8 cellular contexts compared by ENCODE assay signal in the genomic region with DNA sequence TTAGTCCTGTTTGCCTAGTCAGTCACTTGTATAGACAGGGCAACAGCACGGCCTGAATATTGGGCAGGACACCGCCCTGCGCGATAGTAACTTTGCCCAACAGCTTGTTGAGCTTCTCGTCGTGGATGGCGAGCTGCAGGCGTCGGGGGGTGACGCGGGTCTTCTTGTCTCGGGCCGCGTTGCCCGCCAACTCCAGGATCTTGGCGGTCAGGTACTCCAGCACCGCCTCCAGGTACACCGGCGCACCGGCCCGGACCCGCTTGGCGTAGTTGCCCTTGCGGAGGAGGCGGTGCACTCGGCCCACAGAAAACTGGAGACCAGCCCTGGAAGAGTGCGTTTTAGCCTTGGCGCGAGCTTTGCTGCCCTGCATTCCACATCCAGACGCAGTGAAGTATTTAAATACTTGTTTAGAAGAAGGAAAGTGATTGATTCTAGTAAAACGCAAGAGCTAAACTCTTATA.
DNase-seq lines count a peak whose midpoint lies in the region; FAIRE-seq and TF ChIP-seq lines count a peak whose summit lies in the region.

No MANE protein-coding gene starts in this region.

- peak overlapping the region in 2 of 3 experiments; percentile 98 to 99; a peak in 5 of 7 replicates for H3K27ac Mint-ChIP-seq in H9

- peak overlapping the region; percentile 54 to 72 for H3K4me3 ChIP-seq in ascending aorta

- no peaks in the 10 kb centered on the region for H3K36me3 ChIP-seq in ascending aorta

- H3K4me2 ChIP-seq in H9 (ENCODE audit: insufficient read depth, insufficient read length, low read length) = peak overlapping the region; percentile 92

- H3K27me3 ChIP-seq in H9 (ENCODE audit: insufficient read depth, low read length) (no peaks in the 10 kb centered on the region), ascending aorta (no peaks in the 10 kb centered on the region)

- H3K79me2 ChIP-seq in H9 (ENCODE audit: insufficient read depth, low read length) = no peaks in the 10 kb centered on the region; the same call in 1 of the 2 replicates

- no peak overlapping the region for H2AFZ ChIP-seq in H9 (ENCODE audit: low read length)

- H3K27ac ChIP-seq in H9 (ENCODE audit: insufficient read length, low read depth, low read length) = peak overlapping the region; percentile 80
- H3K27ac ChIP-seq in ascending aorta = peak overlapping the region; percentile 93 to 95

- H3K56ac ChIP-seq in H9 (ENCODE audit: insufficient read length, low read depth, low read length) = no peak overlapping the region

- H4K8ac ChIP-seq in H9 (replicated peaks; ENCODE audit: insufficient read length, low read depth, low read length) = no peak overlapping the region

- H2AK5ac ChIP-seq in H9 (ENCODE audit: insufficient read length, low read length) = no peak overlapping the region

- DNase-seq in EH (ENCODE audit: low read depth) (peak; percentile 28), H9 (peak; percentile 67), OCI-M1 (lab: John Stamatoyannopoulos, UW) (peak; percentile 77), ascending aorta (ENCODE audit: low spot score in 2 of 2) (peak in 1 of 2 donors; percentile 76), iPS-NIHi11 (ENCODE audit: low spot score) (peak; percentile 29), AG20443 (ENCODE audit: low spot score) (no peak), D721Med (ENCODE audit: insufficient read length, low spot score) (no peak)
- peak; percentile 50 to 61 for DNase-seq in stimulated activated CD4-positive, alpha-beta T cell treated with anti-CD3 and anti-CD28 coated beads, Interleukin-2, amount 100 ng/mL, for 24 hours

- H3T11ph ChIP-seq in H9 (ENCODE audit: low read length) = peak overlapping the region; percentile 20

- peak overlapping the region; percentile 81 for H3K14ac ChIP-seq in H9 (ENCODE audit: insufficient read depth, low read length)

- H2BK5ac ChIP-seq in H9 (ENCODE audit: insufficient read length, low read length) = peak overlapping the region; percentile 14

- intact Hi-C loops in ascending aorta (cut with DNase I) = loop anchor here (2.0 to 5.0 kb wide), 5 partner anchors 47 to 875 kb away; a partner anchor contains a TSS

- no peaks in the 10 kb centered on the region for H3K9me3 Mint-ChIP-seq in H9

- peak overlapping the region; percentile 39 for H2BK120ac ChIP-seq in H9 (ENCODE audit: low read depth, low read length, poor library complexity, severe bottlenecking)

- no peak for FAIRE-seq in D721Med (lab: Jason Lieb, UNC)

- H2BK15ac ChIP-seq in H9 (ENCODE audit: low read depth, low read length) = no peak overlapping the region

- H3K27me3 Mint-ChIP-seq in H9 (ENCODE audit: low read depth) = peaks cover 3% of the 10 kb centered on the region; the same call in 1 of the 2 replicates

- H3K4ac ChIP-seq in H9 (ENCODE audit: low read depth, low read length) = peak overlapping the region; percentile 17; the same call in 1 of the 2 replicates

- H3K4me3 Mint-ChIP-seq in H9 = no peak overlapping the region

- H4K20me1 ChIP-seq in H9 (ENCODE audit: control insufficient read depth, insufficient read depth, insufficient read length) = no peaks in the 10 kb centered on the region

- H4K5ac ChIP-seq in H9 (ENCODE audit: insufficient read length, low read depth, low read length) = peak overlapping the region; percentile 33

- no CpG with 5 or more reads among the region's 31 CpGs for WGBS in H9 (ENCODE audit: extremely low coverage, insufficient read length, low lambda C conversion rate)

- peaks cover 23% of the 10 kb centered on the region for H3K23me2 ChIP-seq in H9 (ENCODE audit: insufficient read length, low read depth, low read length, poor library complexity, severe bottlenecking)

- H3K4me1 ChIP-seq in H9 (ENCODE audit: insufficient read depth, low read length) (peaks cover 3% of the 10 kb centered on the region; the same call in 1 of the 2 replicates), ascending aorta (peaks cover 0 to 10% of the 10 kb centered on the region in 2 donors)

- no peaks in the 10 kb centered on the region for H3K79me1 ChIP-seq in H9 (ENCODE audit: insufficient read depth, low read depth, low read length, poor library complexity, severe bottlenecking)

- peaks cover 31 to 38% of the 10 kb centered on the region in 2 experiments for H3K4me1 Mint-ChIP-seq in H9

- no peak overlapping the region for H4K91ac ChIP-seq in H9 (ENCODE audit: insufficient read length, low read depth, low read length)

- H3K9ac ChIP-seq in H9 (ENCODE audit: extremely low read depth, insufficient read length, low read length) = peak overlapping the region; percentile 92

- H3K18ac ChIP-seq in H9 (ENCODE audit: insufficient read length, low read depth, low read length) = peak overlapping the region; percentile 73

- H2BK12ac ChIP-seq in H9 (ENCODE audit: insufficient read length, low read depth, low read length) = no peak overlapping the region

- H3K23ac ChIP-seq in H9 (ENCODE audit: insufficient read length, low read depth, low read length) = no peak overlapping the region

- no peaks in the 10 kb centered on the region for H3K9me3 ChIP-seq in H9 (ENCODE audit: control insufficient read depth, low read depth, low read length)
- no peaks in the 10 kb centered on the region for H3K9me3 ChIP-seq in ascending aorta

- H3K36me3 Mint-ChIP-seq in H9 (ENCODE audit: insufficient read depth in 1 of 3, low read depth in 3 of 3) = no peaks in the 10 kb centered on the region; a peak in 2 of 7 replicates

- H2BK20ac ChIP-seq in H9 (ENCODE audit: low read depth, low read length, poor library complexity, severe bottlenecking) = no peak overlapping the region

- TF ChIP-seq CTCF in H9 (conservative IDR thresholded peaks at IDR 0.05) (peak; percentile 16; the same call in 1 of the 3 replicates), ascending aorta (IDR thresholded peaks at IDR 0.05) (no peak), D721Med (IDR thresholded peaks at IDR 0.05; ENCODE audit: insufficient read depth, missing control alignments) (no peak)

Comparison
In these comparisons a context has a peak if more than half of its experiments do, and no peak if none do; other contexts are left out.
1. DNase-seq: peak in EH (single experiment), H9 (single experiment), OCI-M1 (single experiment), iPS-NIHi11 (single experiment) and stimulated activated CD4-positive, alpha-beta T cell treated with anti-CD3 and anti-CD28 coated beads, Interleukin-2, amount 100 ng/mL, for 24 hours (2 of 2); none in AG20443 (single experiment) and D721Med (single experiment).